Comparison of ENCODE assay signal across 24 cellular contexts in genomic region chr9:126894052-126894603, GRCh38. TPM values are rescaled to one million over a fixed set of nuclear protein-coding genes. Genes with fewer than 3 reads are reported as not detected.
DNase-seq lines count a peak whose midpoint lies in the region; ATAC-seq and TF ChIP-seq lines count a peak whose summit lies in the region.
"Had no signal": no experiment of that assay in that cellular context is flagged by ENCODE, and none has a peak within 500 bp of the region (broad histone marks: within the 10 kb centered on the region; RNA-seq: fewer than 3 reads in every experiment).

No MANE protein-coding gene starts in this region.

- ATAC-seq in heart right ventricle = no peak
- ATAC-seq: CD8-positive, alpha-beta T cell; Panc1 had no signal

- H3K4me3 ChIP-seq in heart right ventricle = no peak overlapping the region
- H3K4me3 ChIP-seq: A549, BLaER1, SJSA1 had no signal

- intact Hi-C loops in cardiac septum (cut with DNase I) = no loop called here
- intact Hi-C loops in heart right ventricle (cut with DNase I) = no loop called here

- TF ChIP-seq CTCF in heart right ventricle (IDR thresholded peaks at IDR 0.05) = no peak

- no peaks in the 10 kb centered on the region for H3K27me3 ChIP-seq in heart right ventricle
- H3K27me3 ChIP-seq: BLaER1, SJSA1 had no signal

- no peak overlapping the region for H3K27ac ChIP-seq in heart right ventricle
- H3K27ac ChIP-seq: A549, BLaER1, SJSA1 had no signal

- peak; percentile 43 for DNase-seq in cardiac septum (ENCODE audit: low spot score)
- no peak for DNase-seq in heart right ventricle
- DNase-seq in RKO (ENCODE audit: low spot score) = peak; percentile 65
- peak; percentile 34 for DNase-seq in left kidney (ENCODE audit: low read depth, low spot score)
- no peak for DNase-seq in Ammon's horn (ENCODE audit: low spot score)
- no peak for DNase-seq in AG08396 (ENCODE audit: low spot score)
- DNase-seq in DMS153 treated with DMSO at 0.1 percent for 48 hours (lab: John Stamatoyannopoulos, UW; ENCODE audit: unreplicated experiment) = no peak
- no peak for DNase-seq in OCI-M2 (lab: John Stamatoyannopoulos, UW; ENCODE audit: unreplicated experiment)
- DNase-seq: Calu3; CD8-positive, alpha-beta T cell; DMS153; GF-D8; MM.1S; NCI-H1092 treated with DMSO at 0.1 percent for 48 hours; NCI-H2029 treated with DMSO at 0.1 percent for 48 hours; NCI-H2171; NCI-H345; NCI-H524; NCI-H774; NK-92 treated with Interleukin-12 subunit alpha and Interleukin-12 subunit beta, amount 100 ng/mL, for 24 hours had no signal

- H3K9me3 ChIP-seq in heart right ventricle = no peaks in the 10 kb centered on the region
- H3K9me3 ChIP-seq: A549, BLaER1, SJSA1 had no signal

- WGBS in heart right ventricle, 2 donors = 78% methylated on average over 4 of the region's 4 CpGs

- H3K4me1 ChIP-seq in heart right ventricle = no peaks in the 10 kb centered on the region
- H3K4me1 ChIP-seq: A549, BLaER1, SJSA1 had no signal

- no peaks in the 10 kb centered on the region for H3K36me3 ChIP-seq in heart right ventricle
- H3K36me3 ChIP-seq: BLaER1, SJSA1 had no signal

RNA-seq across cellular contexts. Expression of gene RALGPS1, which starts 20.5 kb away (rescaled TPM):
- total RNA-seq in cardiac septum (21.8 TPM), heart right ventricle (10 to 100 TPM; 13.5 to 25.0 (median 17.0) TPM)
- polyA plus RNA-seq in heart right ventricle = 10 to 100 TPM in 1 of 2 donors, 1 to 10 TPM in 1; 4.2 to 14.4 TPM

RNA-seq across cellular contexts. Expression of gene ZBTB34, which starts 33.7 kb away (rescaled TPM):
- total RNA-seq in cardiac septum (5.7 TPM), heart right ventricle (1 to 10 TPM; 4.2 to 6.5 (median 5.3) TPM)
- polyA plus RNA-seq in heart right ventricle = 1 to 10 TPM; 1.6 to 2.8 TPM

Comparison
In these comparisons a context has a peak if more than half of its experiments do, and no peak if none do; other contexts are left out.
1. DNase-seq: peak in cardiac septum (single experiment), RKO (single experiment) and left kidney (single experiment); none in heart right ventricle (0 of 2), Ammon's horn (single experiment), AG08396 (single experiment), DMS153 treated with DMSO at 0.1 percent for 48 hours (single experiment) and OCI-M2 (single experiment).